ENCODE assay signal across 13 cellular contexts in the genomic region with DNA sequence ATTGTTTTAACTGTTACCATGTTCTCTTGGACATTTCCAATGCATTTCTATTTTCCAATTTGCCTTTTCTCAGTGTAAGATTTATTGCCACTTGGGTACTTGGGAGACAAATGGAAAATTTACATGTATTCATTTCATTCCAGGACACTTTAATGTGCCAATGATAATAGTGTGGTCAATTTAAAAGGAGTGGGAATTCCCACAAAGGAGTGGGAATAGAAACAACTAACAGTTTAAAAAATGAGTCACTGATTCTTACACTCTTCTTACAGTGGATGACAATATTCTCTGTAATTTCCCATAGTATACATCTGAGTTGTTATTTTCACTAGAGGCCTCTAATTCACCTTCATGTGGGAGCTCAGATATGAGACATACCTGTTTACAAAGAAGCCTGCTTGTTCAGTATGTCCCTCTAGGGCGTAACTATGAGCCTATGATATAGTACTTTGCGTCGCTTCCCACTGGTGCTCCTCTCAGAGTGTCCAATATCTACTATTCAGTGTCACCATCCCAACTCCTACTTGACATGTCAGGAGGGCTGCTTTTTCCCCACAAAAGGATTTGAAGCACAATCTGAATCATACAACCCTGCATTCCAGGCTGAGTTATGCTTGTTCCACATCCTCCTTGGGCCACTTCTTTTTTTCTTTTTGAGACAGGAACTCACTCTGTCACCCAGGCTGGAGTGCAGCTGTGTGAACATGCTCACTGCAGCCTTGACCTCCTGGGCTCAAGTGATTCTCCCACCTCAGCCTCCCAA.
DNase-seq lines count a peak whose midpoint lies in the region; ATAC-seq, FAIRE-seq and TF ChIP-seq lines count a peak whose summit lies in the region.
"Had no signal": no experiment of that assay in that cellular context is flagged by ENCODE, and none has a peak within 500 bp of the region (broad histone marks: within the 10 kb centered on the region; RNA-seq: fewer than 3 reads in every experiment).

No MANE protein-coding gene starts in this region.

- H3K27ac ChIP-seq in aorta (ENCODE audit: low read depth in 1 of 2, low read length in 2 of 2) (no peak overlapping the region), Peyer's patch (no peak overlapping the region)

- H3K4me3 ChIP-seq in aorta (ENCODE audit: low read length in 2 of 2) (no peak overlapping the region), Peyer's patch (no peak overlapping the region)

- no peaks in the 10 kb centered on the region for H3K27me3 ChIP-seq in aorta (ENCODE audit: control insufficient read depth in 1 of 2, insufficient read depth in 2 of 2, low read length in 1 of 2)
- H3K27me3 ChIP-seq in Peyer's patch = no peaks in the 10 kb centered on the region

- peak; percentile 64 for FAIRE-seq in H54 (lab: Jason Lieb, UNC)

- 58 to 79% methylated on average over 3 of the region's 3 CpGs for WGBS in aorta, 2 donors

- H3K4me1 ChIP-seq in aorta (ENCODE audit: control insufficient read depth in 1 of 2, insufficient read depth in 2 of 2, low read length in 2 of 2) (peaks cover 2 to 3% of the 10 kb centered on the region in 2 donors), Peyer's patch (no peaks in the 10 kb centered on the region)

- DNase-seq in H54 (ENCODE audit: insufficient read length, low spot score) (no peak), SW480 (ENCODE audit: low spot score) (peak; percentile 30), fibroblast of peridontal ligament (ENCODE audit: extremely low read depth) (peak; percentile 73), aorta (no peak), Peyer's patch (no peak), NCI-H82 treated with DMSO at 0.1 percent for 48 hours (lab: John Stamatoyannopoulos, UW; ENCODE audit: unreplicated experiment) (no peak), Kasumi-1 (lab: John Stamatoyannopoulos, UW) (no peak)
- DNase-seq: activated T-cell treated with anti-CD3 and anti-CD28 coated beads for 4 hours; CD4-positive, alpha-beta memory T cell; cerebellar nuclear complex; erythroblast; MV-4-11; posterior cingulate gyrus had no signal

- H3K9me3 ChIP-seq in aorta (ENCODE audit: control insufficient read depth, low read length) = no peaks in the 10 kb centered on the region
- H3K9me3 ChIP-seq in Peyer's patch = no peaks in the 10 kb centered on the region

- peak; percentile 36 for ATAC-seq in aorta (ENCODE audit: low FRiP score)

- intact Hi-C loops in aorta (cut with DNase I) = no loop called here

- no peaks in the 10 kb centered on the region for H3K36me3 ChIP-seq in aorta (ENCODE audit: control insufficient read depth in 1 of 2, insufficient read depth in 2 of 2, low read length in 1 of 2)
- H3K36me3 ChIP-seq in Peyer's patch = no peaks in the 10 kb centered on the region

- TF ChIP-seq CTCF in Peyer's patch (IDR thresholded peaks at IDR 0.05) = no peak

- no peak for TF ChIP-seq POLR2A in H54 (IDR thresholded peaks at IDR 0.05; ENCODE audit: low read depth, low read length)
- TF ChIP-seq POLR2A in Peyer's patch (IDR thresholded peaks at IDR 0.05) = no peak

Comparison
In these comparisons a context has a peak if more than half of its experiments do, and no peak if none do; other contexts are left out.
1. DNase-seq: peak in SW480 (single experiment) and fibroblast of peridontal ligament (single experiment); none in H54 (single experiment), aorta (0 of 2), Peyer's patch (0 of 3), NCI-H82 treated with DMSO at 0.1 percent for 48 hours (single experiment) and Kasumi-1 (0 of 2).